In the genomic region with DNA sequence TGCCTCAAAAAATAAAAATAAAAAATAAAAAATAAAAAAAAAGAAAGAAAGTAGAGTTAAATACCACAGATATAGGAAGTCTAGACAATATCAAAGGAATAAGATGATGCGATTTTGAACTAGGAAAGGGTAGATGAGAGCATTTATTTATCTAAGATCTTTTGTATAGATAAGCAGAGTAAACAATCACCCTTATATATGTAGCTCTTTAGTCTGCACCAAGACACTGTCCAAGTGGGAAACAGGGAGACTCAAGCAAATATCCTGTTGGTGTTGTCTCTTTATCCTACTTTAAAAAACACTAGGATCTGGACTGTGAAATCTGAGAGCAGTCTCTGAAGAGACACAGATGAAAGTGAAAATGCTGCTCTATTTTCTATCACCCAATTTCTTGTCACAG, we compare ENCODE assay signal across 20 cellular contexts.
"Had no signal": no experiment of that assay in that cellular context is flagged by ENCODE, and none has a peak within 500 bp of the region (broad histone marks: within the 10 kb centered on the region; RNA-seq: fewer than 3 reads in every experiment).

No MANE protein-coding gene starts in this region.

- H3K9me3 Mint-ChIP-seq: activated B cell treated with CpG ODN at 0.5 μM for 24 hours had no signal

- H3K27me3 Mint-ChIP-seq: activated CD4-positive, alpha-beta memory T cell treated with anti-CD3 and anti-CD28 coated beads for 36 hours; activated CD8-positive, alpha-beta memory T cell treated with anti-CD3 and anti-CD28 coated beads, Interleukin-2, amount 10 ng/mL, durations not matched to agents 7 days and 5 days; activated naive CD8-positive, alpha-beta T cell treated with anti-CD3 and anti-CD28 coated beads, Interleukin-2, amount 10 ng/mL, durations not matched to agents 7 days and 5 days; type B pancreatic cell had no signal

- H3K27ac ChIP-seq: body of pancreas, gastrocnemius medialis, heart left ventricle, left ventricle myocardium inferior, parathyroid adenoma, testis had no signal

- H2AFZ ChIP-seq: parathyroid adenoma had no signal

- H3K4me1 ChIP-seq: heart left ventricle, left ventricle myocardium inferior, testis had no signal

- H3K27me3 ChIP-seq: body of pancreas, gastrocnemius medialis, testis had no signal

- H3K4me1 Mint-ChIP-seq: activated CD8-positive, alpha-beta memory T cell treated with anti-CD3 and anti-CD28 coated beads, Interleukin-2, amount 10 ng/mL, durations not matched to agents 7 days and 5 days; activated naive CD8-positive, alpha-beta T cell treated with anti-CD3 and anti-CD28 coated beads, Interleukin-2, amount 10 ng/mL, durations not matched to agents 7 days and 5 days; natural killer cell; stimulated activated effector memory CD8-positive, alpha-beta T cell treated with anti-CD3 and anti-CD28 coated beads, Interleukin-12 subunit alpha, Interleukin-12 subunit beta, amount 100 ng/mL, for 72 hours had no signal

- H3K4me3 ChIP-seq: body of pancreas, gastrocnemius medialis, heart left ventricle, left ventricle myocardium inferior, smooth muscle cell, testis had no signal

- H3K9me3 ChIP-seq: body of pancreas, gastrocnemius medialis, left ventricle myocardium inferior, testis had no signal

- H3K36me3 ChIP-seq: gastrocnemius medialis, heart left ventricle, left ventricle myocardium inferior had no signal

- H3K4me3 Mint-ChIP-seq: activated B cell treated with CpG ODN at 0.5 μM for 24 hours; activated CD4-positive, alpha-beta memory T cell treated with anti-CD3 and anti-CD28 coated beads for 36 hours; activated CD8-positive, alpha-beta memory T cell treated with anti-CD3 and anti-CD28 coated beads, Interleukin-2, amount 10 ng/mL, durations not matched to agents 7 days and 5 days; activated naive CD8-positive, alpha-beta T cell treated with anti-CD3 and anti-CD28 coated beads, Interleukin-2, amount 10 ng/mL, durations not matched to agents 7 days and 5 days; natural killer cell; stimulated activated effector memory CD8-positive, alpha-beta T cell treated with anti-CD3 and anti-CD28 coated beads, Interleukin-12 subunit alpha, Interleukin-12 subunit beta, amount 100 ng/mL, for 72 hours; T-helper 2 cell treated with Interferon-gamma antibody and Interleukin-4, amounts not matched to agents 5 μg/mL and 100 μg/mL, for 36 hours; type B pancreatic cell had no signal

- ATAC-seq: activated CD8-positive, alpha-beta memory T cell treated with anti-CD3 and anti-CD28 coated beads, Interleukin-2, amount 10 ng/mL, durations not matched to agents 7 days and 5 days; body of pancreas; esophagus mucosa; gastrocnemius medialis; heart left ventricle; natural killer cell; sciatic nerve; stimulated activated effector memory CD8-positive, alpha-beta T cell treated with anti-CD3 and anti-CD28 coated beads, Interleukin-12 subunit alpha, Interleukin-12 subunit beta, amount 100 ng/mL, for 72 hours had no signal

- H3K9ac ChIP-seq: parathyroid adenoma had no signal

- H3K4me2 ChIP-seq: smooth muscle cell had no signal

- H3K27ac Mint-ChIP-seq: activated B cell treated with CpG ODN at 0.5 μM for 24 hours; activated CD4-positive, alpha-beta memory T cell treated with anti-CD3 and anti-CD28 coated beads for 36 hours; activated CD8-positive, alpha-beta memory T cell treated with anti-CD3 and anti-CD28 coated beads, Interleukin-2, amount 10 ng/mL, durations not matched to agents 7 days and 5 days; activated naive CD8-positive, alpha-beta T cell treated with anti-CD3 and anti-CD28 coated beads, Interleukin-2, amount 10 ng/mL, durations not matched to agents 7 days and 5 days; natural killer cell; stimulated activated effector memory CD8-positive, alpha-beta T cell treated with anti-CD3 and anti-CD28 coated beads, Interleukin-12 subunit alpha, Interleukin-12 subunit beta, amount 100 ng/mL, for 72 hours; T-helper 2 cell treated with Interferon-gamma antibody and Interleukin-4, amounts not matched to agents 5 μg/mL and 100 μg/mL, for 36 hours; type B pancreatic cell had no signal

- H3K36me3 Mint-ChIP-seq: activated CD4-positive, alpha-beta memory T cell treated with anti-CD3 and anti-CD28 coated beads for 36 hours; activated CD8-positive, alpha-beta memory T cell treated with anti-CD3 and anti-CD28 coated beads, Interleukin-2, amount 10 ng/mL, durations not matched to agents 7 days and 5 days; activated naive CD8-positive, alpha-beta T cell treated with anti-CD3 and anti-CD28 coated beads, Interleukin-2, amount 10 ng/mL, durations not matched to agents 7 days and 5 days; natural killer cell; stimulated activated effector memory CD8-positive, alpha-beta T cell treated with anti-CD3 and anti-CD28 coated beads, Interleukin-12 subunit alpha, Interleukin-12 subunit beta, amount 100 ng/mL, for 72 hours had no signal

- DNase-seq: activated B cell treated with CpG ODN at 0.5 μM for 24 hours; activated CD4-positive, alpha-beta memory T cell treated with anti-CD3 and anti-CD28 coated beads for 36 hours; activated CD4-positive, alpha-beta T cell treated with anti-CD3 and anti-CD28 coated beads for 4 hours; activated CD8-positive, alpha-beta memory T cell treated with anti-CD3 and anti-CD28 coated beads, Interleukin-2, amount 10 ng/mL, durations not matched to agents 7 days and 5 days; activated naive CD8-positive, alpha-beta T cell treated with anti-CD3 and anti-CD28 coated beads, Interleukin-2, amount 10 ng/mL, durations not matched to agents 7 days and 5 days; body of pancreas; caudate nucleus; gastrocnemius medialis; heart left ventricle; left ventricle myocardium inferior; natural killer cell; stimulated activated CD4-positive, alpha-beta T cell treated with anti-CD3 and anti-CD28 coated beads, Interleukin-4, amount 100 ng/mL, for 1 hour; testis had no signal

- H3K79me2 ChIP-seq: parathyroid adenoma had no signal
